In the genomic region with DNA sequence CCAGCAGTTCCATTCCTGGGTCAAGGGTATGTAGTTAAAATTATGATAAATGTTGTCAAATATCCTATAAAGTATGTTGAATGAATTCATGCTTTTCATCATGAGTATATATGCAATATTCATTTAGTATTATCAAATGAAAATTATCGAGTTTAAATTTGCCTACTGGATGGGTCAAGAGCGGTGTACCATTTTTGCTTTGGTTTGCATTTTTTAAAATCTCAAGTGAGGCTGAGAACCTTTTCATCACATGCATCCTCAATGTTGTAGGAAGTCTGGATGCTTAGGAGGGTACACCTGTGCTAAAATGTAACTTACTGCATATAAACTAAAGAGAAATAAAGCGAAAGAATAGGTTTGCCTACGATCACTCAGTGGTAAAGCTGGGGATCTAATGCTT, we compare ENCODE assay signal across 34 cellular contexts.
A peak's percentile ranks its signal among the peaks of the same experiment; 100 is the strongest.
DNase-seq lines count a peak whose midpoint lies in the region; ATAC-seq, FAIRE-seq and TF ChIP-seq lines count a peak whose summit lies in the region.
"Had no signal": no experiment of that assay in that cellular context is flagged by ENCODE, and none has a peak within 500 bp of the region (broad histone marks: within the 10 kb centered on the region; RNA-seq: fewer than 3 reads in every experiment).

No MANE protein-coding gene starts in this region.

- intact Hi-C loops in HepG2 (cut with micrococcal nuclease; ENCODE audit: unreplicated experiment) (no loop called here), right lobe of liver (cut with DNase I) (no loop called here), IMR-90 (cut with micrococcal nuclease) (no loop called here)

- no peaks in the 10 kb centered on the region for H3K4me1 ChIP-seq in HepG2 (ENCODE audit: insufficient read depth, low read length)
- H3K4me1 ChIP-seq in right lobe of liver: no peaks in the 10 kb centered on the region
- H3K4me1 ChIP-seq in A549: no peaks in the 10 kb centered on the region
- H3K4me1 ChIP-seq in IMR-90 (ENCODE audit: control insufficient read depth, insufficient read depth, low read length): no peaks in the 10 kb centered on the region; the same call in 1 of the 2 replicates
- peaks cover 17 to 21% (median 19%) of the 10 kb centered on the region in 4 experiments for H3K4me1 ChIP-seq in H1 (replicated peaks in 1 of 4; ENCODE audit: control insufficient read depth in 3 of 4, insufficient read depth in 4 of 4, low read length in 3 of 4)
- H3K4me1 ChIP-seq: BLaER1; BLaER1 treated with 17β-estradiol and CSF1 and Interleukin-3, amounts not matched to agents 10 nM and 100 nM; Caco-2 had no signal

- H3K23me2 ChIP-seq in H1 (ENCODE audit: low read depth, low read length): no peaks in the 10 kb centered on the region

- in situ Hi-C loops in HepG2 (cut with HindIII; ENCODE audit: extremely low pct_ligation_motif_present, low pct_unique_long_range_greater_than_20kb) (no loop called here), IMR-90 (cut with MboI; ENCODE audit: low sequenced_read_pairs) (no loop called here)

- H4K91ac ChIP-seq in IMR-90 (ENCODE audit: insufficient read depth, low read depth, low read length): no peak overlapping the region
- H4K91ac ChIP-seq in H1 (replicated peaks; ENCODE audit: insufficient read length, low read length): no peak overlapping the region

- no peak overlapping the region for H3K27ac ChIP-seq in HepG2 (ENCODE audit: extremely low read length, insufficient read depth, low read length)
- no peak overlapping the region for H3K27ac ChIP-seq in right lobe of liver
- no peak overlapping the region for H3K27ac ChIP-seq in A549
- H3K27ac ChIP-seq in IMR-90 (ENCODE audit: insufficient read depth, low read length): no peak overlapping the region
- no peak overlapping the region for H3K27ac ChIP-seq in H1 (ENCODE audit: low read depth, low read length)
- H3K27ac ChIP-seq: 22Rv1; BLaER1; BLaER1 treated with 17β-estradiol and CSF1 and Interleukin-3, amounts not matched to agents 10 nM and 100 nM; C4-2B had no signal

- H2BK5ac ChIP-seq in IMR-90 (ENCODE audit: low read depth, low read length, poor library complexity, severe bottlenecking) (no peak overlapping the region), H1 (ENCODE audit: low read depth, low read length) (no peak overlapping the region)

- no peak overlapping the region for H3K9ac ChIP-seq in HepG2 (ENCODE audit: insufficient read depth, low read depth, low read length)
- H3K9ac ChIP-seq in IMR-90 (ENCODE audit: low read depth, low read length): no peak overlapping the region
- H3K9ac ChIP-seq in H1 (replicated peaks in 1 of 4; ENCODE audit: extremely low read depth in 1 of 4, low read depth in 3 of 4, low read length in 3 of 4): no peak overlapping the region
- H3K9ac ChIP-seq: BLaER1; BLaER1 treated with 17β-estradiol and CSF1 and Interleukin-3, amounts not matched to agents 10 nM and 100 nM had no signal

- H3K4me2 ChIP-seq in HepG2 (ENCODE audit: low read depth, low read length) (no peak overlapping the region), A549 (no peak overlapping the region), IMR-90 (ENCODE audit: low read depth, low read length) (no peak overlapping the region), H1 (ENCODE audit: insufficient read depth in 1 of 2, low read depth in 2 of 2, low read length in 2 of 2) (no peak overlapping the region)
- H3K4me2 ChIP-seq: BLaER1; BLaER1 treated with 17β-estradiol and CSF1 and Interleukin-3, amounts not matched to agents 10 nM and 100 nM had no signal

- no peak overlapping the region for H2BK20ac ChIP-seq in IMR-90 (ENCODE audit: low read depth, low read length)
- H2BK20ac ChIP-seq in H1 (ENCODE audit: low read length): 0 out of 2 replicates have a peak overlapping the region, but pooled peaks have one; percentile 67

- H3K79me1 ChIP-seq in IMR-90 (ENCODE audit: low read depth in 1 of 2, low read length in 2 of 2) (0 out of 4 replicates have a peak, but pooled peaks cover 0 to 4% of the 10 kb centered on the region in 2 experiments), H1 (ENCODE audit: low read depth, low read length) (no peaks in the 10 kb centered on the region)

- ATAC-seq in HepG2 (no peak), right lobe of liver (no peak), A549 (no peak), IMR-90 (ENCODE audit: low read depth) (no peak), HG02970 (IDR thresholded peaks at IDR 0.05; ENCODE audit: low FRiP score, unreplicated experiment) (no peak), GM21737 (IDR thresholded peaks at IDR 0.05; ENCODE audit: unreplicated experiment) (no peak)
- ATAC-seq: CD8-positive, alpha-beta T cell had no signal

- no peak overlapping the region for H3K18ac ChIP-seq in IMR-90 (ENCODE audit: low read depth, low read length)
- H3K18ac ChIP-seq in H1 (ENCODE audit: extremely low read depth, low read length): no peak overlapping the region

- H2AFZ ChIP-seq in HepG2 (ENCODE audit: low read length): no peak overlapping the region
- H2AFZ ChIP-seq in IMR-90 (replicated peaks; ENCODE audit: low read length, poor library complexity): no peak overlapping the region
- H2AFZ ChIP-seq in H1 (ENCODE audit: low read length): no peak overlapping the region

- H3K36me3 ChIP-seq in HepG2 (replicated peaks in 1 of 2; ENCODE audit: control insufficient read depth in 1 of 2, insufficient read depth in 2 of 2, low read length in 2 of 2) (no peaks in the 10 kb centered on the region), right lobe of liver (no peaks in the 10 kb centered on the region), IMR-90 (ENCODE audit: control insufficient read depth, insufficient read depth, low read length) (peaks cover 4% of the 10 kb centered on the region; the same call in 1 of the 2 replicates), H1 (ENCODE audit: control insufficient read depth in 2 of 4, insufficient read depth in 4 of 4, low read length in 3 of 4) (no peaks in the 10 kb centered on the region; a peak in 1 of 8 replicates)
- H3K36me3 ChIP-seq: BE2C had no signal

- no TSS peak for BruUV-seq in HepG2 (replicated peaks; lab: Mats Ljungman, UMichigan)
- BruUV-seq in IMR-90 (replicated peaks; lab: Mats Ljungman, UMichigan): no TSS peak

- FAIRE-seq in HepG2 (lab: Jason Lieb, UNC) (no peak), A549 (lab: Jason Lieb, UNC) (peak; percentile 51), H1 (lab: Jason Lieb, UNC) (no peak)
- FAIRE-seq: A204.1, D721Med had no signal

- TF ChIP-seq EP300 in HepG2 (IDR thresholded peaks at IDR 0.05; ENCODE audit: low read depth in 2 of 2, low read length in 2 of 2) (no peak), HepG2 (CRISPR knock-in tag; IDR thresholded peaks at IDR 0.05; ENCODE audit: borderline replicate concordance) (no peak), A549 (IDR thresholded peaks at IDR 0.05) (no peak), H1 (IDR thresholded peaks at IDR 0.05; ENCODE audit: borderline replicate concordance in 1 of 2, low read depth in 2 of 2, low read length in 2 of 2) (no peak)

- H3K9me3 ChIP-seq in HepG2 (ENCODE audit: low read length) (no peaks in the 10 kb centered on the region), right lobe of liver (no peaks in the 10 kb centered on the region), A549 (no peaks in the 10 kb centered on the region), IMR-90 (ENCODE audit: control insufficient read depth, insufficient read depth, low read length) (no peaks in the 10 kb centered on the region), H1 (ENCODE audit: insufficient read depth in 2 of 2, low read depth in 1 of 2, low read length in 1 of 2) (no peaks in the 10 kb centered on the region)
- H3K9me3 ChIP-seq: BE2C; BLaER1; BLaER1 treated with 17β-estradiol and CSF1 and Interleukin-3, amounts not matched to agents 10 nM and 100 nM; Caco-2 had no signal

- H2AK9ac ChIP-seq in IMR-90 (replicated peaks; ENCODE audit: low read depth, low read length, poor library complexity): no peak overlapping the region

- no peak for DNase-seq in HepG2 (ENCODE audit: low spot score)
- no peak for DNase-seq in right lobe of liver
- DNase-seq in A549 (ENCODE audit: low read depth in 1 of 2, low spot score in 1 of 2): no peak
- no peak for DNase-seq in IMR-90
- no peak for DNase-seq in H1 (ENCODE audit: low read depth in 1 of 2, low spot score in 2 of 2)
- no peak for DNase-seq in NCI-H1694 (lab: John Stamatoyannopoulos, UW)
- DNase-seq: 8988T; ACHN; AML-193; BE2C; C1 segment of cervical spinal cord; Caco-2; Calu3; CD4-positive, alpha-beta memory T cell; CD4-positive, alpha-beta T cell; CD4-positive, CD25-positive, alpha-beta regulatory T cell; CD8-positive, alpha-beta memory T cell; CD8-positive, alpha-beta T cell; COR-L47; DMS 273 treated with DMSO at 0.1 percent for 48 hours; DMS153; DMS53; DMS79; DMS79 treated with DMSO at 0.1 percent for 48 hours; DND-41; EL had no signal

- H2BK12ac ChIP-seq in H1 (ENCODE audit: low read depth, low read length): no peak overlapping the region

- CTCF ChIA-PET in HepG2 (lab: Yijun Ruan, JAX; ENCODE audit: low intra/inter-chr PET ratio, low total read pairs): no interaction called here
- CTCF ChIA-PET in A549 (lab: Yijun Ruan, JAX): no interaction called here
- CTCF ChIA-PET in IMR-90 (lab: Yijun Ruan, JAX): interaction anchor here (1.4 kb wide), 1 partner anchor 23 kb away, joined by 3 read pairs; no protein-coding TSS in a partner anchor
- CTCF ChIA-PET in H1 (lab: Charles Lee; ENCODE audit: partially characterized antibody): no interaction called here

- H4K20me1 ChIP-seq in HepG2 (ENCODE audit: insufficient read depth, low read length): no peaks in the 10 kb centered on the region
- no peaks in the 10 kb centered on the region for H4K20me1 ChIP-seq in IMR-90 (ENCODE audit: insufficient read depth, low read length)
- no peaks in the 10 kb centered on the region for H4K20me1 ChIP-seq in H1 (replicated peaks in 1 of 2; ENCODE audit: control insufficient read depth in 1 of 2, insufficient read depth in 2 of 2, low read length in 2 of 2)
- H4K20me1 ChIP-seq: BLaER1 had no signal

- 74% methylated on average over 4 of the region's 4 CpGs for WGBS in HepG2 (ENCODE audit: low lambda C conversion rate)
- WGBS in right lobe of liver (ENCODE audit: insufficient coverage, low coverage, low lambda C conversion rate, missing lambda C conversion rate): 94% methylated on average over 4 of the region's 4 CpGs
- 90% methylated on average over 4 of the region's 4 CpGs for WGBS in A549 (ENCODE audit: missing lambda C conversion rate)
- no CpG with 5 or more reads among the region's 4 CpGs for WGBS in IMR-90 (ENCODE audit: extremely low coverage in 2 of 2, insufficient read length in 1 of 2), 2 experiments
- 86% methylated on average over 4 of the region's 4 CpGs; no CpG with 5 or more reads in 1 of the 2 experiments for WGBS in H1 (ENCODE audit: extremely low coverage in 1 of 2, insufficient coverage in 1 of 2, insufficient read length in 1 of 2, insufficient replicate concordance in 2 of 2, low coverage in 1 of 2, low lambda C conversion rate in 2 of 2, missing lambda C conversion rate in 1 of 2), 2 experiments

- 0 out of 2 replicates have a peak, but pooled peaks cover 5% of the 10 kb centered on the region for H3K9me1 ChIP-seq in IMR-90 (ENCODE audit: insufficient read depth, low read length)

- TF ChIP-seq RAD21 in HepG2 (CRISPR knock-in tag; IDR thresholded peaks at IDR 0.05): no peak
- no peak for TF ChIP-seq RAD21 in A549 (conservative IDR thresholded peaks at IDR 0.05 in 1 of 2, IDR thresholded peaks at IDR 0.05 in 1 of 2)
- no peak for TF ChIP-seq RAD21 in IMR-90 (IDR thresholded peaks at IDR 0.05; ENCODE audit: low read length)
- TF ChIP-seq RAD21 in H1 (IDR thresholded peaks at IDR 0.05 in 1 of 2, conservative IDR thresholded peaks at IDR 0.05 in 1 of 2; ENCODE audit: low read depth in 2 of 2, low read length in 2 of 2): no peak

- TF ChIP-seq CTCF in HepG2 (CRISPR knock-in tag; IDR thresholded peaks at IDR 0.05) (no peak), right lobe of liver (IDR thresholded peaks at IDR 0.05) (no peak), A549 (IDR thresholded peaks at IDR 0.05) (no peak), IMR-90 (conservative IDR thresholded peaks at IDR 0.05; ENCODE audit: low read depth, low read length) (no peak), H1 (IDR thresholded peaks at IDR 0.05; ENCODE audit: control extremely low read depth in 1 of 3, insufficient read depth in 1 of 3, low read depth in 1 of 3, low read length in 3 of 3) (no peak)

- H4K8ac ChIP-seq in IMR-90 (ENCODE audit: low read depth in 2 of 2, low read length in 2 of 2) (no peak overlapping the region), H1 (ENCODE audit: extremely low read depth, insufficient read depth, low read length) (no peak overlapping the region)

- H2BK120ac ChIP-seq in IMR-90 (ENCODE audit: low read depth, low read length) (no peak overlapping the region), H1 (replicated peaks; ENCODE audit: low read depth, low read length) (no peak overlapping the region)

- H3K27me3 ChIP-seq in HepG2 (ENCODE audit: control insufficient read depth in 1 of 2, insufficient read depth in 2 of 2, low read length in 2 of 2) (no peaks in the 10 kb centered on the region), right lobe of liver (no peaks in the 10 kb centered on the region), IMR-90 (ENCODE audit: control insufficient read depth, insufficient read depth, low read length) (no peaks in the 10 kb centered on the region), H1 (replicated peaks in 1 of 4; ENCODE audit: control insufficient read depth in 3 of 4, extremely low read depth in 1 of 4, insufficient read depth in 3 of 4, low read length in 3 of 4) (no peaks in the 10 kb centered on the region)
- H3K27me3 ChIP-seq: BE2C; BLaER1; BLaER1 treated with 17β-estradiol and CSF1 and Interleukin-3, amounts not matched to agents 10 nM and 100 nM had no signal

- H3K56ac ChIP-seq in IMR-90 (ENCODE audit: extremely low read depth, insufficient read depth, low read length) (no peak overlapping the region), H1 (replicated peaks; ENCODE audit: insufficient read length, low read depth, low read length) (no peak overlapping the region)

- no peak overlapping the region for H3K4me3 ChIP-seq in HepG2 (replicated peaks in 1 of 3; ENCODE audit: insufficient read depth in 1 of 3, low read depth in 2 of 3, low read length in 3 of 3)
- no peak overlapping the region for H3K4me3 ChIP-seq in right lobe of liver
- H3K4me3 ChIP-seq in A549: no peak overlapping the region
- no peak overlapping the region for H3K4me3 ChIP-seq in IMR-90 (ENCODE audit: insufficient read depth, low read depth, low read length)
- H3K4me3 ChIP-seq in H1 (ENCODE audit: extremely low read depth in 1 of 4, insufficient read depth in 2 of 4, low read depth in 3 of 4, low read length in 4 of 4): no peak overlapping the region
- H3K4me3 ChIP-seq: BLaER1; BLaER1 treated with 17β-estradiol and CSF1 and Interleukin-3, amounts not matched to agents 10 nM and 100 nM had no signal

- H2AK5ac ChIP-seq in IMR-90 (ENCODE audit: low read depth, low read length) (no peak overlapping the region), H1 (ENCODE audit: low read depth, low read length) (no peak overlapping the region)

- dilution Hi-C loops in IMR-90 (cut with HindIII; ENCODE audit: low sequenced_read_pairs, unreplicated experiment): no loop called here

- no peak for TF ChIP-seq POLR2A in HepG2 (IDR thresholded peaks at IDR 0.05; ENCODE audit: insufficient read depth in 1 of 2, low read depth in 2 of 2, low read length in 2 of 2)
- no peak for TF ChIP-seq POLR2A in right lobe of liver (IDR thresholded peaks at IDR 0.05)
- TF ChIP-seq POLR2A in A549 (IDR thresholded peaks at IDR 0.05; ENCODE audit: low read length): no peak
- TF ChIP-seq POLR2A in IMR-90 (IDR thresholded peaks at IDR 0.05; ENCODE audit: low read depth, low read length): no peak
- no peak for TF ChIP-seq POLR2A in H1 (IDR thresholded peaks at IDR 0.05; ENCODE audit: control extremely low read depth in 1 of 2, low read depth in 2 of 2, low read length in 2 of 2)

- H3K4ac ChIP-seq in IMR-90 (ENCODE audit: low read depth, low read length): no peak overlapping the region
- no peak overlapping the region for H3K4ac ChIP-seq in H1 (replicated peaks; ENCODE audit: insufficient read length, low read depth, low read length)

- no peak overlapping the region for H3K23ac ChIP-seq in IMR-90 (ENCODE audit: low read depth, low read length)
- H3K23ac ChIP-seq in H1 (ENCODE audit: insufficient read length): no peak overlapping the region

- H3K79me2 ChIP-seq in HepG2 (ENCODE audit: insufficient read depth, low read length) (no peaks in the 10 kb centered on the region), H1 (ENCODE audit: control insufficient read depth in 1 of 2, insufficient read depth in 2 of 2, low read length in 2 of 2) (no peaks in the 10 kb centered on the region)

- H2BK15ac ChIP-seq in IMR-90 (ENCODE audit: low read depth, low read length) (no peak overlapping the region), H1 (ENCODE audit: low read length) (no peak overlapping the region)

- POLR2A ChIA-PET in HepG2 (lab: Yijun Ruan, JAX): no interaction called here
- POLR2A ChIA-PET in A549 (lab: Yijun Ruan, JAX): no interaction called here
- POLR2A ChIA-PET in IMR-90 (lab: Charles Lee; ENCODE audit: unreplicated experiment): no interaction called here
- POLR2A ChIA-PET in H1 (lab: Charles Lee; ENCODE audit: partially characterized antibody): no interaction called here

- no peak overlapping the region for H4K5ac ChIP-seq in IMR-90 (ENCODE audit: low read depth, low read length)
- no peak overlapping the region for H4K5ac ChIP-seq in H1 (ENCODE audit: insufficient read length, low read depth, low read length)

- H3K14ac ChIP-seq in IMR-90 (replicated peaks; ENCODE audit: low read depth, low read length): no peak overlapping the region
- H3K14ac ChIP-seq in H1 (ENCODE audit: insufficient read length): no peak overlapping the region
